ENCODE assay signal across 8 cellular contexts in genomic region chr14:92106095-92106937, GRCh38. TPM values are rescaled to one million over a fixed set of nuclear protein-coding genes. Genes with fewer than 3 reads are reported as not detected.
DNase-seq lines count a peak whose midpoint lies in the region; ATAC-seq and TF ChIP-seq lines count a peak whose summit lies in the region.

ATXN3 (minus strand) TSS chr14:92106582; CDS start chr14:92106552, 30 bp downstream.

- H3K27ac ChIP-seq in C4-2B, result peak within 1 kb of the TSS; percentile 92

- peaks cover 2% of the 10 kb centered on the region for H3K36me3 Mint-ChIP-seq in activated CD4-positive, alpha-beta T cell treated with anti-CD3 and anti-CD28 coated beads, Interleukin-2, amount 10 ng/mL, durations not matched to agents 7 days and 5 days (ENCODE audit: low read depth)

- H3K4me3 Mint-ChIP-seq in activated CD4-positive, alpha-beta T cell treated with anti-CD3 and anti-CD28 coated beads, Interleukin-2, amount 10 ng/mL, durations not matched to agents 7 days and 5 days, result peak within 1 kb of the TSS; percentile 94

- peak; percentile 96 for DNase-seq in NCI-H526 treated with DMSO at 0.1 percent for 48 hours (lab: John Stamatoyannopoulos, UW)
- DNase-seq in activated CD4-positive, alpha-beta T cell treated with anti-CD3 and anti-CD28 coated beads, Interleukin-2, amount 10 ng/mL, durations not matched to agents 7 days and 5 days, result peak; percentile 96
- DNase-seq in dedifferentiated amniotic fluid mesenchymal stem cell (ENCODE audit: extremely low spot score), result peak; percentile 99
- peak; percentile 98 for DNase-seq in left lobe of liver (ENCODE audit: low spot score)
- DNase-seq in stimulated activated CD4-positive, alpha-beta T cell treated with anti-CD3 and anti-CD28 coated beads, Interleukin-2, amount 100 ng/mL, for 4 hours (ENCODE audit: low read depth), result peak; percentile 95

- TF ChIP-seq CTCF in C4-2B (conservative IDR thresholded peaks at IDR 0.05), result peak; percentile 92

- CTCF ChIA-PET in activated CD4-positive, alpha-beta T cell treated with anti-CD3 and anti-CD28 coated beads, Interleukin-2, amount 10 ng/mL, durations not matched to agents 7 days and 5 days (lab: Charles Lee), result interaction anchor here (0.6 to 4.7 kb wide), 23 partner anchors 9 to 676 kb away, joined by 3 to 132 read pairs (median 4); partner anchors contain the start of genes CPSF2, NDUFB1, TC2N and TRIP11

- no peaks in the 10 kb centered on the region for H3K9me3 Mint-ChIP-seq in activated CD4-positive, alpha-beta T cell treated with anti-CD3 and anti-CD28 coated beads, Interleukin-2, amount 10 ng/mL, durations not matched to agents 7 days and 5 days

- H3K27me3 Mint-ChIP-seq in activated CD4-positive, alpha-beta T cell treated with anti-CD3 and anti-CD28 coated beads, Interleukin-2, amount 10 ng/mL, durations not matched to agents 7 days and 5 days, result no peaks in the 10 kb centered on the region

- peaks cover 47% of the 10 kb centered on the region for H3K4me1 Mint-ChIP-seq in activated CD4-positive, alpha-beta T cell treated with anti-CD3 and anti-CD28 coated beads, Interleukin-2, amount 10 ng/mL, durations not matched to agents 7 days and 5 days

- ATAC-seq in GM19324 (IDR thresholded peaks at IDR 0.05; ENCODE audit: low FRiP score, unreplicated experiment), result peak; percentile 91
- peak; percentile 76 for ATAC-seq in HG03469 (IDR thresholded peaks at IDR 0.05; ENCODE audit: unreplicated experiment)
- ATAC-seq in left lobe of liver, result peak; percentile 93

- peak within 1 kb of the TSS; percentile 96 for H3K27ac Mint-ChIP-seq in activated CD4-positive, alpha-beta T cell treated with anti-CD3 and anti-CD28 coated beads, Interleukin-2, amount 10 ng/mL, durations not matched to agents 7 days and 5 days

- POLR2A ChIA-PET in activated CD4-positive, alpha-beta T cell treated with anti-CD3 and anti-CD28 coated beads, Interleukin-2, amount 10 ng/mL, durations not matched to agents 7 days and 5 days (lab: Charles Lee), result interaction anchor here (0.5 to 1.3 kb wide), 5 partner anchors 9 to 67 kb away, joined by 3 to 6 read pairs (median 3); partner anchors contain the start of genes CPSF2, NDUFB1 and TRIP11

RNA-seq across cellular contexts. Expression of gene ATXN3, which starts in this region (rescaled TPM):
- 10 to 100 TPM; 28.8 to 30.3 TPM for total RNA-seq in activated CD4-positive, alpha-beta T cell treated with anti-CD3 and anti-CD28 coated beads, Interleukin-2, amount 10 ng/mL, durations not matched to agents 7 days and 5 days
- total RNA-seq in left lobe of liver, result 9.3 TPM

Comparison
In these comparisons a context has a peak if more than half of its experiments do, and no peak if none do; other contexts are left out.
1. Peak in every context shown above with its lines: DNase-seq, ATAC-seq and H3K27ac ChIP-seq.